In genomic region chr1:158248122-158248521, GRCh38 we compare ENCODE assay signal across 8 cellular contexts. TPM values are rescaled to one million over a fixed set of nuclear protein-coding genes. Genes with fewer than 3 reads are reported as not detected.
A peak's percentile ranks its signal among the peaks of the same experiment; 100 is the strongest.
DNase-seq lines count a peak whose midpoint lies in the region; ATAC-seq and FAIRE-seq lines count a peak whose summit lies in the region.

No MANE protein-coding gene starts in this region.

- no peaks in the 10 kb centered on the region for H3K36me3 Mint-ChIP-seq in activated naive CD8-positive, alpha-beta T cell treated with anti-CD3 and anti-CD28 coated beads, Interleukin-2, amount 10 ng/mL, durations not matched to agents 7 days and 5 days

- peak; percentile 70 for ATAC-seq in GM19351 (IDR thresholded peaks at IDR 0.05; ENCODE audit: unreplicated experiment)
- ATAC-seq in activated naive CD8-positive, alpha-beta T cell treated with anti-CD3 and anti-CD28 coated beads, Interleukin-2, amount 10 ng/mL, durations not matched to agents 7 days and 5 days (ENCODE audit: low read depth) = peak; percentile 82

- H3K27ac ChIP-seq in KOPT-K1 (ENCODE audit: low read depth, low read length, poor library complexity, severe bottlenecking) = peak overlapping the region; percentile 75

- H3K9me3 Mint-ChIP-seq in activated naive CD8-positive, alpha-beta T cell treated with anti-CD3 and anti-CD28 coated beads, Interleukin-2, amount 10 ng/mL, durations not matched to agents 7 days and 5 days = peaks cover 2% of the 10 kb centered on the region

- peak overlapping the region; percentile 79 for H3K27ac Mint-ChIP-seq in activated naive CD8-positive, alpha-beta T cell treated with anti-CD3 and anti-CD28 coated beads, Interleukin-2, amount 10 ng/mL, durations not matched to agents 7 days and 5 days

- H3K4me3 Mint-ChIP-seq in activated naive CD8-positive, alpha-beta T cell treated with anti-CD3 and anti-CD28 coated beads, Interleukin-2, amount 10 ng/mL, durations not matched to agents 7 days and 5 days = peak overlapping the region; percentile 28

- peaks cover 19% of the 10 kb centered on the region for H3K4me1 Mint-ChIP-seq in activated naive CD8-positive, alpha-beta T cell treated with anti-CD3 and anti-CD28 coated beads, Interleukin-2, amount 10 ng/mL, durations not matched to agents 7 days and 5 days

- POLR2A ChIA-PET in activated naive CD8-positive, alpha-beta T cell treated with anti-CD3 and anti-CD28 coated beads, Interleukin-2, amount 10 ng/mL, durations not matched to agents 7 days and 5 days (lab: Charles Lee) = interaction anchor here (0.6 kb wide), 1 partner anchor 760 kb away, joined by 3 read pairs; no protein-coding TSS in a partner anchor

- no peak for FAIRE-seq in urothelium cell line (lab: Jason Lieb, UNC)

- H3K36me3 ChIP-seq in KOPT-K1 (ENCODE audit: insufficient read depth, low read length) = no peaks in the 10 kb centered on the region

- H3K27me3 Mint-ChIP-seq in activated naive CD8-positive, alpha-beta T cell treated with anti-CD3 and anti-CD28 coated beads, Interleukin-2, amount 10 ng/mL, durations not matched to agents 7 days and 5 days = peaks cover 63% of the 10 kb centered on the region

- DNase-seq in AML-193 (lab: John Stamatoyannopoulos, UW) = peak; percentile 81 to 82
- peak; percentile 42 for DNase-seq in activated naive CD8-positive, alpha-beta T cell treated with anti-CD3 and anti-CD28 coated beads, Interleukin-2, amount 10 ng/mL, durations not matched to agents 7 days and 5 days
- DNase-seq in activated effector memory CD4-positive, alpha-beta T cell treated with Interleukin-2 at 50 U/mL for 16 hours = no peak
- no peak for DNase-seq in urothelium cell line (ENCODE audit: low spot score)
- no peak for DNase-seq in AG08396 (ENCODE audit: low spot score)
- DNase-seq in NCI-H1694 (lab: John Stamatoyannopoulos, UW) = no peak

- H3K9me3 ChIP-seq in KOPT-K1 (ENCODE audit: insufficient read depth, low read length, poor library complexity, severe bottlenecking) = peaks cover 4% of the 10 kb centered on the region

RNA-seq across cellular contexts. Expression of gene CD1A, which starts 6.1 kb away (rescaled TPM):
- under 1 TPM in 1 of 2 experiments, not detected in 1; 0.20 TPM for total RNA-seq in activated naive CD8-positive, alpha-beta T cell treated with anti-CD3 and anti-CD28 coated beads, Interleukin-2, amount 10 ng/mL, durations not matched to agents 7 days and 5 days

RNA-seq across cellular contexts. Expression of gene CD1C, which starts 41.6 kb away (rescaled TPM):
- total RNA-seq in activated naive CD8-positive, alpha-beta T cell treated with anti-CD3 and anti-CD28 coated beads, Interleukin-2, amount 10 ng/mL, durations not matched to agents 7 days and 5 days = not detected

Comparison
In these comparisons a context has a peak if more than half of its experiments do, and no peak if none do; other contexts are left out.
1. DNase-seq: peak in AML-193 (2 of 2) and activated naive CD8-positive, alpha-beta T cell treated with anti-CD3 and anti-CD28 coated beads, Interleukin-2, amount 10 ng/mL, durations not matched to agents 7 days and 5 days (single experiment); none in activated effector memory CD4-positive, alpha-beta T cell treated with Interleukin-2 at 50 U/mL for 16 hours (single experiment), urothelium cell line (single experiment), AG08396 (single experiment) and NCI-H1694 (single experiment).